In the genomic region with DNA sequence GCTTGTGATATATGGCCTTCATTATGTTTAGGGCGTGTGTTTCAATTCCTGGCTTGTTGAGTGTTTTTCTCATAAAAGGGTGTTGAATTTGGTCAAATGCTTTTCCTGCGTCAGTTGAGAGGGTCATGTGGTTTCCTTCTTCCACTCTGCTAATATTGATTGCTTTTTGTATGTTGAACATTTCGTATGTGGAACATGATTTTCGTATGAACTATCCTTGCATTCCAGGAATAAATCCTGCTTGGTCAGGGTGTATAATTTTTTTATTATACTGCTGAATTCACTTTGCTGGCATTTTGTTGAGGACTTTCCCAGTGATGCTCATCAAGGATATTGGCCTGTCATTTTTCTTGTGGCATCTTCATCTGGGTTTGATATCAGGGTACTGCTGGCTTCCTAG, we compare ENCODE assay signal across 18 cellular contexts. TPM values are rescaled to one million over a fixed set of nuclear protein-coding genes. Genes with fewer than 3 reads are reported as not detected.
DNase-seq lines count a peak whose midpoint lies in the region; ATAC-seq, FAIRE-seq and TF ChIP-seq lines count a peak whose summit lies in the region.
"Had no signal": no experiment of that assay in that cellular context is flagged by ENCODE, and none has a peak within 500 bp of the region (broad histone marks: within the 10 kb centered on the region; RNA-seq: fewer than 3 reads in every experiment).

No MANE protein-coding gene starts in this region.

- no peak overlapping the region for H3K9ac ChIP-seq in K562 (ENCODE audit: insufficient read depth in 1 of 2, low read depth in 2 of 2, low read length in 2 of 2)
- H3K9ac ChIP-seq: BLaER1 treated with 17β-estradiol and CSF1 and Interleukin-3, amounts not matched to agents 10 nM and 100 nM had no signal

- no peaks in the 10 kb centered on the region for H3K9me1 ChIP-seq in K562 (ENCODE audit: control insufficient read depth, insufficient read depth, low read length)

- no peak for TF ChIP-seq CTCF in K562 (IDR thresholded peaks at IDR 0.05 in 2 of 3, conservative IDR thresholded peaks at IDR 0.05 in 1 of 3; ENCODE audit: insufficient read depth in 2 of 3, low read depth in 1 of 3, low read length in 3 of 3)
- no peak for TF ChIP-seq CTCF in neural crest cell (conservative IDR thresholded peaks at IDR 0.05)

- CTCF ChIA-PET in activated naive CD4-positive, alpha-beta T cell treated with anti-CD3 and anti-CD28 coated beads, Interleukin-2, amount 10 ng/mL, durations not matched to agents 7 days and 5 days (lab: Charles Lee), result no interaction called here
- CTCF ChIA-PET in K562 (lab: Yijun Ruan, JAX; ENCODE audit: low intra/inter-chr PET ratio), result no interaction called here

- H3K9me3 Mint-ChIP-seq in activated naive CD4-positive, alpha-beta T cell treated with anti-CD3 and anti-CD28 coated beads, Interleukin-2, amount 10 ng/mL, durations not matched to agents 7 days and 5 days, result no peaks in the 10 kb centered on the region
- H3K9me3 Mint-ChIP-seq in neural crest cell, result no peaks in the 10 kb centered on the region
- H3K9me3 Mint-ChIP-seq: HFFc6 had no signal

- H3K27me3 ChIP-seq in K562 (ENCODE audit: control insufficient read depth in 2 of 2, insufficient read depth in 2 of 2, low read length in 2 of 2), result no peaks in the 10 kb centered on the region
- H3K27me3 ChIP-seq: BLaER1 treated with 17β-estradiol and CSF1 and Interleukin-3, amounts not matched to agents 10 nM and 100 nM had no signal

- WGBS in K562 (ENCODE audit: insufficient coverage, low coverage, missing lambda C conversion rate), result 72% methylated on average over 4 of the region's 4 CpGs

- H3K79me2 ChIP-seq in K562 (ENCODE audit: control insufficient read depth, insufficient read depth, low read length), result peaks cover 15% of the 10 kb centered on the region

- H2AFZ ChIP-seq in K562 (ENCODE audit: low read depth, low read length), result no peak overlapping the region

- no peak overlapping the region for H3K4me2 ChIP-seq in K562 (ENCODE audit: insufficient read depth, low read length)
- H3K4me2 ChIP-seq: BLaER1 treated with 17β-estradiol and CSF1 and Interleukin-3, amounts not matched to agents 10 nM and 100 nM had no signal

- in situ Hi-C loops in K562 (cut with MboI), result no loop called here

- H3K4me1 Mint-ChIP-seq in activated naive CD4-positive, alpha-beta T cell treated with anti-CD3 and anti-CD28 coated beads, Interleukin-2, amount 10 ng/mL, durations not matched to agents 7 days and 5 days, result peaks cover 23% of the 10 kb centered on the region
- H3K4me1 Mint-ChIP-seq in neural crest cell, result peaks cover 18% of the 10 kb centered on the region

- POLR2A ChIA-PET in K562 (lab: Yijun Ruan, JAX), result no interaction called here

- no peak for DNase-seq in activated naive CD4-positive, alpha-beta T cell treated with anti-CD3 and anti-CD28 coated beads, Interleukin-2, amount 10 ng/mL, durations not matched to agents 7 days and 5 days
- no peak for DNase-seq in activated naive CD4-positive, alpha-beta T cell (lab: John Stamatoyannopoulos, UW)
- DNase-seq in K562 (ENCODE audit: extremely low read depth in 1 of 4, low spot score in 3 of 4), result no peak
- no peak for DNase-seq in neural crest cell (ENCODE audit: low read depth, low spot score)
- DNase-seq in cerebellar cortex (ENCODE audit: low spot score), result no peak
- DNase-seq: ACHN, DMS53, GF-D8, HCEC 1CT, HFFc6 had no signal

- intact Hi-C loops in K562 (cut with micrococcal nuclease), result loop anchor here (10.0 kb wide), 1 partner anchor 133 kb away; a partner anchor contains a TSS

- no TSS peak for BruUV-seq in K562 (replicated peaks; lab: Mats Ljungman, UMichigan)

- no peaks in the 10 kb centered on the region for H3K36me3 Mint-ChIP-seq in activated naive CD4-positive, alpha-beta T cell treated with anti-CD3 and anti-CD28 coated beads, Interleukin-2, amount 10 ng/mL, durations not matched to agents 7 days and 5 days
- H3K36me3 Mint-ChIP-seq in neural crest cell (ENCODE audit: low read depth), result no peaks in the 10 kb centered on the region
- H3K36me3 Mint-ChIP-seq: CD4-positive, CD25-positive, alpha-beta regulatory T cell had no signal

- H3K9me3 ChIP-seq in K562 (replicated peaks; ENCODE audit: control insufficient read depth, insufficient read depth, low read depth, low read length), result peaks cover 3% of the 10 kb centered on the region; the same call in 1 of the 2 replicates
- H3K9me3 ChIP-seq: BLaER1 treated with 17β-estradiol and CSF1 and Interleukin-3, amounts not matched to agents 10 nM and 100 nM had no signal

- FAIRE-seq in K562 (lab: Jason Lieb, UNC), result no peak
- FAIRE-seq: HepG2, HTR-8/SVneo had no signal

- H3K36me3 ChIP-seq in K562 (ENCODE audit: control insufficient read depth, insufficient read depth, low read length), result no peaks in the 10 kb centered on the region
- H3K36me3 ChIP-seq: BLaER1 treated with 17β-estradiol and CSF1 and Interleukin-3, amounts not matched to agents 10 nM and 100 nM had no signal

- H4K20me1 ChIP-seq in K562 (replicated peaks; ENCODE audit: control insufficient read depth, insufficient read depth, low read length), result no peaks in the 10 kb centered on the region
- H4K20me1 ChIP-seq: BLaER1 treated with 17β-estradiol and CSF1 and Interleukin-3, amounts not matched to agents 10 nM and 100 nM had no signal

- no peaks in the 10 kb centered on the region for H3K27me3 Mint-ChIP-seq in activated naive CD4-positive, alpha-beta T cell treated with anti-CD3 and anti-CD28 coated beads, Interleukin-2, amount 10 ng/mL, durations not matched to agents 7 days and 5 days
- H3K27me3 Mint-ChIP-seq in neural crest cell (ENCODE audit: low read depth), result peaks cover 5% of the 10 kb centered on the region
- H3K27me3 Mint-ChIP-seq: CD4-positive, CD25-positive, alpha-beta regulatory T cell had no signal

- H3K4me1 ChIP-seq in K562 (replicated peaks in 1 of 2; ENCODE audit: control insufficient read depth in 2 of 2, insufficient read depth in 2 of 2, low read length in 2 of 2), result peaks cover 8 to 25% of the 10 kb centered on the region in 2 experiments; a peak in 4 of 5 replicates

- no peak overlapping the region for H3K27ac ChIP-seq in K562 (ENCODE audit: extremely low read depth, low read depth, low read length)
- H3K27ac ChIP-seq: BLaER1 treated with 17β-estradiol and CSF1 and Interleukin-3, amounts not matched to agents 10 nM and 100 nM had no signal

- TF ChIP-seq RAD21 in K562 (CRISPR knock-in tag; conservative IDR thresholded peaks at IDR 0.05 in 1 of 2, IDR thresholded peaks at IDR 0.05 in 1 of 2), result no peak

- ATAC-seq in K562 (no peak), GM19328 (IDR thresholded peaks at IDR 0.05; ENCODE audit: unreplicated experiment) (no peak), HG03571 (IDR thresholded peaks at IDR 0.05; ENCODE audit: unreplicated experiment) (no peak)
- ATAC-seq: HepG2 had no signal

- peak overlapping the region; percentile 76 for H3K27ac Mint-ChIP-seq in activated naive CD4-positive, alpha-beta T cell treated with anti-CD3 and anti-CD28 coated beads, Interleukin-2, amount 10 ng/mL, durations not matched to agents 7 days and 5 days
- no peak overlapping the region for H3K27ac Mint-ChIP-seq in neural crest cell (ENCODE audit: unreplicated experiment)
- H3K27ac Mint-ChIP-seq: CD4-positive, CD25-positive, alpha-beta regulatory T cell; HFFc6 had no signal

- H3K4me3 Mint-ChIP-seq in activated naive CD4-positive, alpha-beta T cell treated with anti-CD3 and anti-CD28 coated beads, Interleukin-2, amount 10 ng/mL, durations not matched to agents 7 days and 5 days, result no peak overlapping the region
- peak overlapping the region; percentile 45 for H3K4me3 Mint-ChIP-seq in neural crest cell
- H3K4me3 Mint-ChIP-seq: HFFc6 had no signal

- TF ChIP-seq EP300 in K562 (IDR thresholded peaks at IDR 0.05; ENCODE audit: low read length), result no peak

- no peak overlapping the region for H3K4me3 ChIP-seq in K562
- H3K4me3 ChIP-seq: BLaER1 treated with 17β-estradiol and CSF1 and Interleukin-3, amounts not matched to agents 10 nM and 100 nM had no signal

- no peak for TF ChIP-seq POLR2A in K562 (conservative IDR thresholded peaks at IDR 0.05)

RNA-seq across cellular contexts. Expression of a gene that starts 4.7 kb away (rescaled TPM):
- total RNA-seq in K562 (2011; cell fraction: chromatin; rRNA removed; ENCODE audit: low replicate concordance), result 54.7 and 190 TPM in 2 replicates
- total RNA-seq in K562 (2011; cell fraction: nucleolus; rRNA removed), result 155 and 182 TPM in 2 replicates
- total RNA-seq in K562 (2011; cell fraction: nucleoplasm; rRNA removed), result 64.8 and 77.4 TPM in 2 replicates
- 173 and 183 TPM in 2 replicates for total RNA-seq in K562 (2014; rRNA removed)
- total RNA-seq in K562 (2014; rRNA removed; fragmentation: Illumina TruSeq; extraction: Trizol), result 18.6 and 20.2 TPM in 2 replicates
- total RNA-seq in K562 (2015; rRNA removed; fragmentation: Illumina TruSeq; extraction: Trizol), result 80.1 and 87.1 TPM in 2 replicates
- total RNA-seq in K562 (2021), result 151 and 167 TPM in 2 replicates
- polyA plus RNA-seq in K562 (2011; rRNA removed), result 36.7 and 40.8 TPM in 2 replicates
- polyA plus RNA-seq in K562 (2011; cell fraction: cytosol; rRNA removed), result 47.1 and 118 TPM in 2 replicates
- polyA plus RNA-seq in K562 (2011; cell fraction: nucleus; rRNA removed), result 98.3 and 162 TPM in 2 replicates
- polyA plus RNA-seq in K562 (2012), result 69.9 and 90.0 TPM in 2 replicates
- 29.2 and 90.5 TPM in 2 replicates for polyA plus RNA-seq in K562 (2014; fragmentation: Illumina TruSeq; extraction: Trizol)
- 1 to 10 TPM in 1 of 2 experiments, under 1 TPM in 1; 0.10 to 1.0 TPM for polyA plus RNA-seq in K562 (2014; fragmentation: Nextera tagmentation; extraction: Ambion mirVana)
- polyA plus RNA-seq in K562 (2014; rRNA removed), result 123 and 131 TPM in 2 replicates
- polyA minus RNA-seq in K562 (2011; rRNA and poly(A)+ RNA removed), result 14.9 and 33.5 TPM in 2 replicates
- 50.2 and 62.0 TPM in 2 replicates for polyA minus RNA-seq in K562 (2011; cell fraction: cytosol; rRNA and poly(A)+ RNA removed)
- 28.4 and 31.9 TPM in 2 replicates for polyA minus RNA-seq in K562 (2011; cell fraction: nucleus; rRNA and poly(A)+ RNA removed)
- 54.4 and 58.0 TPM in 2 replicates for total RNA-seq in neural crest cell

RNA-seq across cellular contexts. Expression of a gene that starts 33.1 kb away (rescaled TPM):
- 1.2 and 8.3 TPM in 2 replicates for total RNA-seq in K562 (2011; cell fraction: chromatin; rRNA removed; ENCODE audit: low replicate concordance)
- 5.3 and 6.0 TPM in 2 replicates for total RNA-seq in K562 (2011; cell fraction: nucleolus; rRNA removed)
- total RNA-seq in K562 (2011; cell fraction: nucleoplasm; rRNA removed), result 2.6 and 6.0 TPM in 2 replicates
- total RNA-seq in K562 (2014; rRNA removed), result 0.78 TPM in 1 of 2 replicates, not detected in the other
- not detected in 2 replicates for total RNA-seq in K562 (2014; rRNA removed; fragmentation: Illumina TruSeq; extraction: Trizol)
- total RNA-seq in K562 (2015; rRNA removed; fragmentation: Illumina TruSeq; extraction: Trizol), result 0.38 and 0.43 TPM in 2 replicates
- 1.3 and 2.0 TPM in 2 replicates for total RNA-seq in K562 (2021)
- polyA plus RNA-seq in K562 (2011; rRNA removed), result 0.24 TPM in 2 replicates
- polyA plus RNA-seq in K562 (2011; cell fraction: cytosol; rRNA removed), result 0.46 TPM in 1 of 2 replicates, not detected in the other
- 3.5 and 8.1 TPM in 2 replicates for polyA plus RNA-seq in K562 (2011; cell fraction: nucleus; rRNA removed)
- polyA plus RNA-seq in K562 (2012), result 1.1 and 3.2 TPM in 2 replicates
- polyA plus RNA-seq in K562 (2014; fragmentation: Illumina TruSeq; extraction: Trizol), result not detected in 2 replicates
- polyA plus RNA-seq in K562 (2014; fragmentation: Nextera tagmentation; extraction: Ambion mirVana), result not detected
- 0.28 and 0.94 TPM in 2 replicates for polyA plus RNA-seq in K562 (2014; rRNA removed)
- polyA minus RNA-seq in K562 (2011; rRNA and poly(A)+ RNA removed), result not detected in 2 replicates
- not detected in 2 replicates for polyA minus RNA-seq in K562 (2011; cell fraction: cytosol; rRNA and poly(A)+ RNA removed)
- 0.56 and 0.67 TPM in 2 replicates for polyA minus RNA-seq in K562 (2011; cell fraction: nucleus; rRNA and poly(A)+ RNA removed)
- total RNA-seq in neural crest cell, result 13.4 and 16.9 TPM in 2 replicates
- total RNA-seq: A172; CD4-positive, CD25-positive, alpha-beta regulatory T cell; H4; HepG2 had no signal
- polyA plus RNA-seq: CD4-positive, CD25-positive, alpha-beta regulatory T cell had no signal

RNA-seq across cellular contexts. Expression of a gene that starts 35.7 kb away (rescaled TPM):
- 197 and 522 TPM in 2 replicates for total RNA-seq in K562 (2011; cell fraction: chromatin; rRNA removed; ENCODE audit: low replicate concordance)
- 417 and 489 TPM in 2 replicates for total RNA-seq in K562 (2011; cell fraction: nucleolus; rRNA removed)
- 246 and 263 TPM in 2 replicates for total RNA-seq in K562 (2011; cell fraction: nucleoplasm; rRNA removed)
- 106 and 126 TPM in 2 replicates for total RNA-seq in K562 (2014; rRNA removed)
- total RNA-seq in K562 (2014; rRNA removed; fragmentation: Illumina TruSeq; extraction: Trizol), result 10.3 and 15.6 TPM in 2 replicates
- total RNA-seq in K562 (2015; rRNA removed; fragmentation: Illumina TruSeq; extraction: Trizol), result 43.2 and 45.2 TPM in 2 replicates
- total RNA-seq in K562 (2021), result 92.0 and 93.4 TPM in 2 replicates
- polyA plus RNA-seq in K562 (2011; rRNA removed), result 27.7 and 27.9 TPM in 2 replicates
- polyA plus RNA-seq in K562 (2011; cell fraction: cytosol; rRNA removed), result 18.3 and 42.9 TPM in 2 replicates
- 168 and 341 TPM in 2 replicates for polyA plus RNA-seq in K562 (2011; cell fraction: nucleus; rRNA removed)
- polyA plus RNA-seq in K562 (2012), result 31.9 and 52.8 TPM in 2 replicates
- polyA plus RNA-seq in K562 (2014; fragmentation: Illumina TruSeq; extraction: Trizol), result 18.9 and 42.2 TPM in 2 replicates
- polyA plus RNA-seq in K562 (2014; fragmentation: Nextera tagmentation; extraction: Ambion mirVana), result under 1 TPM; 0.07 to 0.77 TPM
- 113 and 117 TPM in 2 replicates for polyA plus RNA-seq in K562 (2014; rRNA removed)
- polyA minus RNA-seq in K562 (2011; rRNA and poly(A)+ RNA removed), result 6.7 and 14.8 TPM in 2 replicates
- 23.6 and 41.7 TPM in 2 replicates for polyA minus RNA-seq in K562 (2011; cell fraction: cytosol; rRNA and poly(A)+ RNA removed)
- 44.3 and 53.4 TPM in 2 replicates for polyA minus RNA-seq in K562 (2011; cell fraction: nucleus; rRNA and poly(A)+ RNA removed)
- total RNA-seq in neural crest cell, result 45.1 and 50.0 TPM in 2 replicates

RNA-seq across cellular contexts. Expression of a gene that starts 57.8 kb away (rescaled TPM):
- total RNA-seq in K562 (2011; cell fraction: chromatin; rRNA removed; ENCODE audit: low replicate concordance), result 0.21 TPM in 1 of 2 replicates, not detected in the other
- under 0.01 and 0.13 TPM in 2 replicates for total RNA-seq in K562 (2011; cell fraction: nucleolus; rRNA removed)
- 0.07 and 0.23 TPM in 2 replicates for total RNA-seq in K562 (2011; cell fraction: nucleoplasm; rRNA removed)
- not detected in 2 replicates for total RNA-seq in K562 (2014; rRNA removed)
- total RNA-seq in K562 (2014; rRNA removed; fragmentation: Illumina TruSeq; extraction: Trizol), result not detected in 2 replicates
- total RNA-seq in K562 (2015; rRNA removed; fragmentation: Illumina TruSeq; extraction: Trizol), result not detected in 2 replicates
- 0.18 and 0.60 TPM in 2 replicates for total RNA-seq in K562 (2021)
- 0.03 and 0.04 TPM in 2 replicates for polyA plus RNA-seq in K562 (2011; rRNA removed)
- polyA plus RNA-seq in K562 (2011; cell fraction: cytosol; rRNA removed), result 0.09 and 0.16 TPM in 2 replicates
- polyA plus RNA-seq in K562 (2011; cell fraction: nucleus; rRNA removed), result 0.10 and 0.21 TPM in 2 replicates
- 0.05 and 0.39 TPM in 2 replicates for polyA plus RNA-seq in K562 (2012)
- polyA plus RNA-seq in K562 (2014; fragmentation: Illumina TruSeq; extraction: Trizol), result not detected in 2 replicates
- polyA plus RNA-seq in K562 (2014; fragmentation: Nextera tagmentation; extraction: Ambion mirVana), result not detected
- not detected in 2 replicates for polyA plus RNA-seq in K562 (2014; rRNA removed)
- polyA minus RNA-seq in K562 (2011; rRNA and poly(A)+ RNA removed), result not detected in 2 replicates
- polyA minus RNA-seq in K562 (2011; cell fraction: cytosol; rRNA and poly(A)+ RNA removed), result not detected in 2 replicates
- polyA minus RNA-seq in K562 (2011; cell fraction: nucleus; rRNA and poly(A)+ RNA removed), result 0.11 TPM in 1 of 2 replicates, not detected in the other
- 0.23 and 0.41 TPM in 2 replicates for total RNA-seq in neural crest cell
- total RNA-seq: A172, H4 had no signal
